ENCODE assay signal across 8 cellular contexts in genomic region chr1:52402860-52403240, GRCh38. TPM values are rescaled to one million over a fixed set of nuclear protein-coding genes. Genes with fewer than 3 reads are reported as not detected.
DNase-seq lines count a peak whose midpoint lies in the region; ATAC-seq lines count a peak whose summit lies in the region.

No MANE protein-coding gene starts in this region.

- H3K36me3 ChIP-seq in ectodermal cell (ENCODE audit: control insufficient read depth, insufficient read depth, low read length) (peaks cover 22% of the 10 kb centered on the region), neuron (ENCODE audit: insufficient read depth, low read length) (peaks cover 41% of the 10 kb centered on the region)

- no peaks in the 10 kb centered on the region for H3K9me3 ChIP-seq in ectodermal cell (ENCODE audit: control insufficient read depth, low read length)
- no peaks in the 10 kb centered on the region for H3K9me3 ChIP-seq in neuron (ENCODE audit: low read length)

- H3K27me3 ChIP-seq in ectodermal cell (ENCODE audit: control insufficient read depth, insufficient read depth, low read length, poor library complexity, severe bottlenecking) (no peaks in the 10 kb centered on the region), neuron (ENCODE audit: insufficient read depth, low read length) (no peaks in the 10 kb centered on the region)

- H2AFZ ChIP-seq in neuron (ENCODE audit: low read depth, low read length), result no peak overlapping the region

- 78 to 100% methylated on average over 2 of the region's 3 CpGs for WGBS in ectodermal cell, 2 experiments

- H3K4me3 ChIP-seq in ectodermal cell (ENCODE audit: insufficient read depth, low read depth, low read length) (peak overlapping the region; percentile 97), neuron (ENCODE audit: low read length) (peak overlapping the region; percentile 91)

- H3K27ac ChIP-seq in ectodermal cell (ENCODE audit: insufficient read depth, low read depth, low read length, poor library complexity, severe bottlenecking), result no peak overlapping the region

- DNase-seq in NCI-H2107 treated with DMSO at 0.1 percent for 48 hours (lab: John Stamatoyannopoulos, UW; ENCODE audit: unreplicated experiment) (peak; percentile 36), NCI-H2107 (lab: John Stamatoyannopoulos, UW) (no peak), NCI-H526 treated with DMSO at 0.1 percent for 48 hours (lab: John Stamatoyannopoulos, UW) (peak; percentile 10), DMS153 (lab: John Stamatoyannopoulos, UW) (no peak), NCI-H748 (lab: John Stamatoyannopoulos, UW; ENCODE audit: unreplicated experiment) (no peak)

- ATAC-seq in GM18519 (IDR thresholded peaks at IDR 0.05; ENCODE audit: low FRiP score, unreplicated experiment), result no peak

- peaks cover 3% of the 10 kb centered on the region for H3K4me1 ChIP-seq in ectodermal cell (ENCODE audit: control insufficient read depth, insufficient read depth, low read length)
- peaks cover 21% of the 10 kb centered on the region for H3K4me1 ChIP-seq in neuron (ENCODE audit: insufficient read depth, low read length)

RNA-seq across cellular contexts. Expression of gene ORC1, which starts 1.4 kb away (rescaled TPM):
- 52.2 TPM for polyA plus RNA-seq in ectodermal cell (2013, experiment 1 of 4)
- polyA plus RNA-seq in ectodermal cell (2013, experiment 2 of 4), result 49.4 TPM
- 37.4 TPM for polyA plus RNA-seq in ectodermal cell (2013, experiment 3 of 4)
- 34.4 TPM for polyA plus RNA-seq in ectodermal cell (2013, experiment 4 of 4)

RNA-seq across cellular contexts. Expression of gene PRPF38A, which starts 1.6 kb away (rescaled TPM):
- polyA plus RNA-seq in ectodermal cell (2013, experiment 1 of 4), result 65.2 TPM
- 62.7 TPM for polyA plus RNA-seq in ectodermal cell (2013, experiment 2 of 4)
- 57.8 TPM for polyA plus RNA-seq in ectodermal cell (2013, experiment 3 of 4)
- polyA plus RNA-seq in ectodermal cell (2013, experiment 4 of 4), result 58.2 TPM

RNA-seq across cellular contexts. Expression of gene CC2D1B, which starts 36.8 kb away (rescaled TPM):
- 21.8 TPM for polyA plus RNA-seq in ectodermal cell (2013, experiment 1 of 4)
- 26.7 TPM for polyA plus RNA-seq in ectodermal cell (2013, experiment 2 of 4)
- polyA plus RNA-seq in ectodermal cell (2013, experiment 3 of 4), result 13.5 TPM
- 29.4 TPM for polyA plus RNA-seq in ectodermal cell (2013, experiment 4 of 4)

Comparison
In these comparisons a context has a peak if more than half of its experiments do, and no peak if none do; other contexts are left out.
1. DNase-seq: peak in NCI-H2107 treated with DMSO at 0.1 percent for 48 hours (single experiment) and NCI-H526 treated with DMSO at 0.1 percent for 48 hours (single experiment); none in NCI-H2107 (single experiment), DMS153 (single experiment) and NCI-H748 (single experiment).